ENCODE assay signal across 1 cellular context in genomic region chr19:2840794-2841790, GRCh38.
TF ChIP-seq lines count a peak whose summit lies in the region.

Gene ZNF555 (plus strand): TSS chr19:2841475. CDS start chr19:2841573, 98 bp downstream.

TF ChIP-seq in K562, 482 proteins besides CTCF, POLR2A, EP300 and RAD21 (continued from another document and continues in another):
- TF ChIP-seq REST (CRISPR knock-in tag; IDR thresholded peaks at IDR 0.05; ENCODE audit: low read depth), result no peak
- no peak for TF ChIP-seq KAT8 (IDR thresholded peaks at IDR 0.05; ENCODE audit: low read depth)
- TF ChIP-seq UBTF (IDR thresholded peaks at IDR 0.05; ENCODE audit: borderline replicate concordance in 1 of 2, low read depth in 2 of 2, low read length in 2 of 2), result 0 out of 4 replicates have a peak, but pooled peaks of 1 of the 2 experiments have one; percentile 20
- no peak for TF ChIP-seq ZBTB1 (CRISPR knock-in tag; IDR thresholded peaks at IDR 0.05; ENCODE audit: borderline replicate concordance, low read depth)
- peak; percentile 75 for TF ChIP-seq CHD1 (IDR thresholded peaks at IDR 0.05; ENCODE audit: low read length)
- no peak for TF ChIP-seq ILK (tag; IDR thresholded peaks at IDR 0.05; ENCODE audit: borderline replicate concordance, low read depth)
- peak; percentile 41; the same call in 1 of the 2 replicates for TF ChIP-seq CREB1 (IDR thresholded peaks at IDR 0.05)
- peak; percentile 84 for TF ChIP-seq CREB1 (CRISPR knock-in tag; IDR thresholded peaks at IDR 0.05)
- TF ChIP-seq LCOR (CRISPR knock-in tag; IDR thresholded peaks at IDR 0.05), result peak; percentile 85
- TF ChIP-seq ZEB2 (IDR thresholded peaks at IDR 0.05), result no peak; the same call in 1 of the 2 replicates
- no peak for TF ChIP-seq ZHX1 (conservative IDR thresholded peaks at IDR 0.05; ENCODE audit: low read length)
- no peak for TF ChIP-seq GTF2F1 (IDR thresholded peaks at IDR 0.05; ENCODE audit: low read depth, low read length)
- 0 out of 2 replicates have a peak, but pooled peaks have one; percentile 11 for TF ChIP-seq ILF3 (IDR thresholded peaks at IDR 0.05; ENCODE audit: borderline replicate concordance)
- TF ChIP-seq ZNF696 (CRISPR knock-in tag; conservative IDR thresholded peaks at IDR 0.05), result no peak
- TF ChIP-seq ZNF398 (CRISPR knock-in tag; IDR thresholded peaks at IDR 0.05), result no peak
- TF ChIP-seq NR3C1 (CRISPR knock-in tag; IDR thresholded peaks at IDR 0.05), result 0 out of 2 replicates have a peak, but pooled peaks have one; percentile 30
- no peak for TF ChIP-seq KDM1A (IDR thresholded peaks at IDR 0.05)
- TF ChIP-seq HINFP (tag; conservative IDR thresholded peaks at IDR 0.05; ENCODE audit: low read depth), result no peak
- TF ChIP-seq SP2 (IDR thresholded peaks at IDR 0.05; ENCODE audit: extremely low read depth, low read depth, low read length, poor library complexity, severe bottlenecking), result peak; percentile 78
- no peak for TF ChIP-seq ARID2 (IDR thresholded peaks at IDR 0.05)
- TF ChIP-seq PKNOX1 (IDR thresholded peaks at IDR 0.05), result peak; percentile 99
- no peak for TF ChIP-seq FOXJ2 (tag; IDR thresholded peaks at IDR 0.05)
- no peak for TF ChIP-seq GTF2A2 (tag; IDR thresholded peaks at IDR 0.05)
- TF ChIP-seq EHMT2 (IDR thresholded peaks at IDR 0.05), result no peak
- peak; percentile 95 for TF ChIP-seq RBM25 (IDR thresholded peaks at IDR 0.05; ENCODE audit: low read depth, low read length, severe bottlenecking)
- TF ChIP-seq TSHZ1 (CRISPR knock-in tag; IDR thresholded peaks at IDR 0.05), result no peak
- no peak for TF ChIP-seq ZNF12 (CRISPR knock-in tag; IDR thresholded peaks at IDR 0.05)
- TF ChIP-seq MEIS2 (IDR thresholded peaks at IDR 0.05; ENCODE audit: partially characterized antibody), result peak; percentile 64
- peak; percentile 98 for TF ChIP-seq ASH1L (IDR thresholded peaks at IDR 0.05; ENCODE audit: borderline replicate concordance, low read depth, partially characterized antibody)
- TF ChIP-seq PCBP2 (IDR thresholded peaks at IDR 0.05; ENCODE audit: low read depth, low read length, poor library complexity, severe bottlenecking), result no peak
- no peak for TF ChIP-seq BCOR (IDR thresholded peaks at IDR 0.05)
- TF ChIP-seq MCM5 (IDR thresholded peaks at IDR 0.05; ENCODE audit: low read depth), result no peak
- no peak for TF ChIP-seq FUS (optimal IDR thresholded peaks at IDR 0.05; ENCODE audit: low read depth, low read length)
- peak; percentile 75 to 80 for TF ChIP-seq NRF1 (conservative IDR thresholded peaks at IDR 0.05 in 1 of 2, IDR thresholded peaks at IDR 0.05 in 1 of 2)
- TF ChIP-seq CREB3 (tag; conservative IDR thresholded peaks at IDR 0.05; ENCODE audit: low read depth), result 0 out of 2 replicates have a peak, but pooled peaks have one; percentile 42
- TF ChIP-seq DMBX1 (CRISPR knock-in tag; IDR thresholded peaks at IDR 0.05; ENCODE audit: borderline replicate concordance), result 0 out of 2 replicates have a peak, but pooled peaks have one; percentile 38
- TF ChIP-seq POLR2B (IDR thresholded peaks at IDR 0.05; ENCODE audit: low read depth, partially characterized antibody), result peak; percentile 20
- no peak for TF ChIP-seq MCM3 (IDR thresholded peaks at IDR 0.05)
- no peak for TF ChIP-seq ZNF274 (IDR thresholded peaks at IDR 0.05; ENCODE audit: borderline replicate concordance, low read depth, low read length)
- TF ChIP-seq E2F5 (CRISPR knock-in tag; IDR thresholded peaks at IDR 0.05), result no peak
- TF ChIP-seq ZNF655 (CRISPR knock-in tag; IDR thresholded peaks at IDR 0.05), result no peak
- no peak for TF ChIP-seq ZNF561 (CRISPR knock-in tag; conservative IDR thresholded peaks at IDR 0.05)
